ENCODE assay signal across 22 cellular contexts in the genomic region with DNA sequence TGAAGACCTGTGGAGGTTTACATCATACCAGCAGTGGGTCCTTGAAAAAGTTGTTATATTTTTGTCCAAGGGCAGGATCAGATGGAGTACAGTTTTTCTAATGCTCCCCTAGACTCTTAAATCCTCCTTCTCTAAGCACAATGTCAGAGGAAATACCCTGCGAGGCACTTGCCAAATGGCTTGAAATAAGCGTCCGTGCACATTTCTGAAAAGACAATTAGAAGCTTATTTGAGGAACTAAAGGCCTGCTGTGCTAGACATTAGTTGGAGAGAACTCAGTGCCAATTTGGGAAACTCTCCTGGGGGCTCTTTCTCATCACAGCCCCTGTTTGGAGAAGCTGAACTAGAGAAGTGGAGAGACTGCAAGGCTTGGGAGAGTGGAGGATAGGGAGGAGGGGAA.
"Had no signal": no experiment of that assay in that cellular context is flagged by ENCODE, and none has a peak within 500 bp of the region (broad histone marks: within the 10 kb centered on the region; RNA-seq: fewer than 3 reads in every experiment).

No MANE protein-coding gene starts in this region.

- H3K9me3 ChIP-seq: lower lobe of right lung, neutrophil, ovary, transverse colon had no signal

- H3K27ac ChIP-seq: lower lobe of right lung, neutrophil, ovary, skin epidermis had no signal

- H3K27ac Mint-ChIP-seq: activated CD8-positive, alpha-beta T cell treated with anti-CD3 and anti-CD28 coated beads, Interleukin-2, amount 10 ng/mL, durations not matched to agents 7 days and 5 days; activated naive CD4-positive, alpha-beta T cell treated with anti-CD3 and anti-CD28 coated beads, Interleukin-2, amount 50 U/mL, for 24 hours; natural killer cell; stimulated activated effector memory CD8-positive, alpha-beta T cell treated with anti-CD3 and anti-CD28 coated beads, Interleukin-12 subunit alpha, Interleukin-12 subunit beta, amount 100 ng/mL, for 72 hours; stimulated activated naive CD8-positive, alpha-beta T cell treated with anti-CD3 and anti-CD28 coated beads, Interleukin-15, amount 100 ng/mL, for 72 hours had no signal

- H3K4me3 ChIP-seq: lower lobe of right lung, ovary, skin epidermis, transverse colon had no signal

- H3K27me3 ChIP-seq: neutrophil, ovary, transverse colon had no signal

- H3K9me3 Mint-ChIP-seq: activated naive CD4-positive, alpha-beta T cell treated with anti-CD3 and anti-CD28 coated beads, Interleukin-2, amount 50 U/mL, for 24 hours; brain; natural killer cell; stimulated activated effector memory CD8-positive, alpha-beta T cell treated with anti-CD3 and anti-CD28 coated beads, Interleukin-12 subunit alpha, Interleukin-12 subunit beta, amount 100 ng/mL, for 72 hours; stimulated activated naive CD8-positive, alpha-beta T cell treated with anti-CD3 and anti-CD28 coated beads, Interleukin-15, amount 100 ng/mL, for 72 hours had no signal

- H3K4me3 Mint-ChIP-seq: activated CD8-positive, alpha-beta T cell treated with anti-CD3 and anti-CD28 coated beads, Interleukin-2, amount 10 ng/mL, durations not matched to agents 7 days and 5 days; activated naive CD4-positive, alpha-beta T cell treated with anti-CD3 and anti-CD28 coated beads, Interleukin-2, amount 50 U/mL, for 24 hours; natural killer cell; stimulated activated effector memory CD8-positive, alpha-beta T cell treated with anti-CD3 and anti-CD28 coated beads, Interleukin-12 subunit alpha, Interleukin-12 subunit beta, amount 100 ng/mL, for 72 hours; stimulated activated naive CD8-positive, alpha-beta T cell treated with anti-CD3 and anti-CD28 coated beads, Interleukin-15, amount 100 ng/mL, for 72 hours had no signal

- H3K4me1 Mint-ChIP-seq: activated naive CD4-positive, alpha-beta T cell treated with anti-CD3 and anti-CD28 coated beads, Interleukin-2, amount 50 U/mL, for 24 hours; natural killer cell; stimulated activated effector memory CD8-positive, alpha-beta T cell treated with anti-CD3 and anti-CD28 coated beads, Interleukin-12 subunit alpha, Interleukin-12 subunit beta, amount 100 ng/mL, for 72 hours; stimulated activated naive CD8-positive, alpha-beta T cell treated with anti-CD3 and anti-CD28 coated beads, Interleukin-15, amount 100 ng/mL, for 72 hours had no signal

- H3K36me3 Mint-ChIP-seq: activated naive CD4-positive, alpha-beta T cell treated with anti-CD3 and anti-CD28 coated beads, Interleukin-2, amount 50 U/mL, for 24 hours; brain; natural killer cell; stimulated activated effector memory CD8-positive, alpha-beta T cell treated with anti-CD3 and anti-CD28 coated beads, Interleukin-12 subunit alpha, Interleukin-12 subunit beta, amount 100 ng/mL, for 72 hours had no signal

- H3K36me3 ChIP-seq: lower lobe of right lung, neutrophil, ovary, transverse colon had no signal

- DNase-seq: activated CD4-positive, alpha-beta T cell treated with anti-CD3 and anti-CD28 coated beads for 1 hour; activated CD4-positive, alpha-beta T cell treated with anti-CD3 and anti-CD28 coated beads, Interleukin-2, amount 50 U/mL, for 1 hour; activated CD8-positive, alpha-beta T cell treated with anti-CD3 and anti-CD28 coated beads, Interleukin-2, amount 10 ng/mL, durations not matched to agents 7 days and 5 days; activated gamma-delta T cell treated with Interleukin-2 at 50 U/mL for 16 hours; aorta; dermis blood vessel endothelial cell; effector CD8-positive, alpha-beta T cell; erythroblast; foreskin melanocyte; kidney; lower lobe of right lung; natural killer cell; ovary; right cardiac atrium; stimulated activated CD4-positive, alpha-beta T cell treated with anti-CD3 and anti-CD28 coated beads, Interleukin-2, amount 100 ng/mL, for 24 hours; stimulated activated naive CD8-positive, alpha-beta T cell treated with anti-CD3 and anti-CD28 coated beads, Interleukin-15, amount 100 ng/mL, for 72 hours; transverse colon had no signal

- ATAC-seq: activated CD8-positive, alpha-beta T cell treated with anti-CD3 and anti-CD28 coated beads, Interleukin-2, amount 10 ng/mL, durations not matched to agents 7 days and 5 days; lower lobe of right lung; natural killer cell; stimulated activated effector memory CD8-positive, alpha-beta T cell treated with anti-CD3 and anti-CD28 coated beads, Interleukin-12 subunit alpha, Interleukin-12 subunit beta, amount 100 ng/mL, for 72 hours; stimulated activated naive CD8-positive, alpha-beta T cell treated with anti-CD3 and anti-CD28 coated beads, Interleukin-15, amount 100 ng/mL, for 72 hours had no signal
